Comparison of ENCODE assay signal across 29 cellular contexts in genomic region chr9:12705738-12706391, GRCh38. TPM values are rescaled to one million over a fixed set of nuclear protein-coding genes. Genes with fewer than 3 reads are reported as not detected.
"Had no signal": no experiment of that assay in that cellular context is flagged by ENCODE, and none has a peak within 500 bp of the region (broad histone marks: within the 10 kb centered on the region; RNA-seq: fewer than 3 reads in every experiment).

No MANE protein-coding gene starts in this region.

- H3K4me1 ChIP-seq: ascending aorta, pancreas, prostate gland, right atrium auricular region, stomach, thyroid gland, upper lobe of right lung had no signal

- ATAC-seq: activated CD4-positive, CD25-positive, alpha-beta regulatory T cell treated with anti-CD3 and anti-CD28 coated beads, Interleukin-2, amount 50 U/mL, for 24 hours; left cardiac atrium; left ventricle myocardium superior; stimulated activated naive B cell treated with anti-CD40 and anti-IgM and Interleukin-4, amounts not matched to agents 10 μg/mL and 1 μg/mL and 100 μg/mL, for 72 hours; upper lobe of right lung had no signal

- H3K27me3 ChIP-seq: ascending aorta, cardiac muscle cell, pancreas, right atrium auricular region, stomach, thyroid gland, upper lobe of right lung had no signal

- H3K9me3 ChIP-seq: ascending aorta, pancreas, prostate gland, right atrium auricular region, stomach, thyroid gland, upper lobe of right lung had no signal

- H3K27ac ChIP-seq: ascending aorta, cardiac muscle cell, coronary artery, pancreas, prostate gland, right atrium auricular region, stomach, thyroid gland, upper lobe of right lung, WERI-Rb-1 had no signal

- FAIRE-seq: frontal cortex, keratinocyte, pancreas had no signal

- DNase-seq: activated CD4-positive, alpha-beta memory T cell treated with anti-CD3 and anti-CD28 coated beads for 36 hours; activated CD4-positive, alpha-beta T cell treated with anti-CD3 and anti-CD28 coated beads for 48 hours; activated CD8-positive, alpha-beta memory T cell treated with anti-CD3 and anti-CD28 coated beads, Interleukin-2, amount 50 U/mL, for 4 hours; activated gamma-delta T cell; activated naive CD4-positive, alpha-beta T cell treated with anti-CD3 and anti-CD28 coated beads, Interleukin-2, amount 10 ng/mL, durations not matched to agents 7 days and 5 days; activated naive CD8-positive, alpha-beta T cell treated with anti-CD3 and anti-CD28 coated beads, Interleukin-2, amount 10 ng/mL, durations not matched to agents 7 days and 5 days; activated T-cell treated with anti-CD3 and anti-CD28 coated beads, Interleukin-2, amount 50 U/mL, for 24 hours; left cardiac atrium; left ventricle myocardium superior; mammary epithelial cell; pancreas; stimulated activated CD4-positive, alpha-beta T cell treated with anti-CD3 and anti-CD28 coated beads, Interleukin-15, amount 100 ng/mL, for 24 hours; stimulated activated CD4-positive, alpha-beta T cell treated with anti-CD3 and anti-CD28 coated beads, Interleukin-2, amount 100 ng/mL, for 24 hours; stimulated activated naive B cell treated with anti-CD40 and anti-IgM and Interleukin-4, amounts not matched to agents 10 μg/mL and 1 μg/mL and 100 μg/mL, for 72 hours; stomach; thyroid gland; upper lobe of right lung; WERI-Rb-1 had no signal

- H3K4me3 ChIP-seq: ascending aorta, cardiac muscle cell, coronary artery, pancreas, prostate gland, right atrium auricular region, stomach, thyroid gland, upper lobe of right lung had no signal

- H3K36me3 ChIP-seq: ascending aorta, cardiac muscle cell, pancreas, prostate gland, right atrium auricular region, stomach, thyroid gland, upper lobe of right lung, WERI-Rb-1 had no signal

RNA-seq across cellular contexts. Expression of gene TYRP1, which starts 12.7 kb away (rescaled TPM):
- total RNA-seq: activated CD4-positive, alpha-beta memory T cell treated with anti-CD3 and anti-CD28 coated beads for 36 hours; activated CD8-positive, alpha-beta memory T cell treated with anti-CD3 and anti-CD28 coated beads for 36 hours; activated naive CD8-positive, alpha-beta T cell treated with anti-CD3 and anti-CD28 coated beads, Interleukin-2, amount 10 ng/mL, durations not matched to agents 7 days and 5 days; ascending aorta; mammary epithelial cell; T-helper 1 cell treated with Interleukin-12 subunit alpha and Interleukin-12 subunit beta and Interleukin-4 antibody, amounts not matched to agents 30 ng/mL and 1 ng/mL, for 36 hours had no signal
- polyA plus RNA-seq: mammary epithelial cell, neural cell had no signal
